ENCODE assay signal across 1 cellular context in genomic region chr1:191813593-191813992, GRCh38.
A peak's percentile ranks its signal among the peaks of the same experiment; 100 is the strongest.
TF ChIP-seq lines count a peak whose summit lies in the region.

No MANE protein-coding gene starts in this region.

TF ChIP-seq in H1, 55 proteins besides CTCF, POLR2A, EP300 and RAD21:
- TF ChIP-seq TEAD4 (IDR thresholded peaks at IDR 0.05; ENCODE audit: low read depth, low read length) = peak; percentile 12; the same call in 1 of the 2 replicates
